ENCODE assay signal across 8 cellular contexts in the genomic region with DNA sequence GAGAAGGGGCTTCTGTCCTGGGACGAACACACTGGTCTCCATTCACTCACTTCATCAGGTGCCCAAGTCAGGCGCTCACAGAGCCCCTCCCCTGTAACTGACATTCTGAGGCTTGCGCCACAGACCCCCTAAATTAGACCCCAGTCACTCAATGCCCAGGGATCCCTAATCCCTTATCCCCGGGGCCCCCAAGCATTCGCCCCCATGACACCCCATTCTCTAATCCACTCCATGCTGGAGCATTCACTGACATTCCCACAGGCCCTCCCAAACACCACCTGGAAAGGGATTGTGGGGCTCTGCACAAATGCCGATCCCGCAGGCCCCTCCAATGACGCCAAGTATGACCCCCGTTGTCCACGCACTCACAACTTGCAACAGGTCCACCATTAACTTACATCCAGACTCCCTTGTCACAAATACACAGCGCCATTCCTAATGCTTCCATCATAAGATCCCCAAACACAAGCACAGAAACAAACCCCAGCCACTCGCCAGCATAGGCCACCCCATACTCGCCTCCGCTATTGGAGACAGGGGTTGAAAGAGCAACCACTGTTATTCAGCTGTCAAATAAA. TPM values are rescaled to one million over a fixed set of nuclear protein-coding genes. Genes with fewer than 3 reads are reported as not detected.
DNase-seq lines count a peak whose midpoint lies in the region; ATAC-seq and TF ChIP-seq lines count a peak whose summit lies in the region.

No MANE protein-coding gene starts in this region.

- no peaks in the 10 kb centered on the region for H3K9me2 ChIP-seq in MM.1S (replicated peaks; ENCODE audit: insufficient read depth, low read length)

- H3K9me3 ChIP-seq in left ventricle myocardium inferior (replicated peaks) (peaks cover 43% of the 10 kb centered on the region), mucosa of rectum (ENCODE audit: control insufficient read depth in 2 of 2, low read length in 2 of 2) (peaks cover 23 to 25% of the 10 kb centered on the region in 2 donors), MM.1S (replicated peaks; ENCODE audit: insufficient read depth, low read length) (no peaks in the 10 kb centered on the region)

- H2AFZ ChIP-seq in MM.1S (ENCODE audit: low read length) = no peak overlapping the region

- H3K9ac ChIP-seq in mucosa of rectum (ENCODE audit: low read depth in 1 of 2, low read length in 2 of 2) (no peak overlapping the region), MM.1S (ENCODE audit: low read length) (no peak overlapping the region)

- intact Hi-C loops in left ventricle myocardium inferior (cut with micrococcal nuclease) = no loop called here
- intact Hi-C loops in left cardiac atrium (cut with DNase I) = no loop called here

- no peak for DNase-seq in left ventricle myocardium inferior
- no peak for DNase-seq in left cardiac atrium
- DNase-seq in astrocyte of the spinal cord (ENCODE audit: low read depth, low spot score) = peak; percentile 4
- no peak for DNase-seq in Kasumi-1 (lab: John Stamatoyannopoulos, UW)
- no peak for DNase-seq in NCI-H2029 (lab: John Stamatoyannopoulos, UW)
- no peak for DNase-seq in MM.1S

- H3K4me3 ChIP-seq in left ventricle myocardium inferior = peak overlapping the region; percentile 89
- peak overlapping the region; percentile 90 for H3K4me3 ChIP-seq in astrocyte of the spinal cord (ENCODE audit: low read depth, low read length)
- H3K4me3 ChIP-seq in mucosa of rectum (ENCODE audit: low read length in 2 of 2) = peak overlapping the region; percentile 83 to 92
- H3K4me3 ChIP-seq in MM.1S (ENCODE audit: low read length) = no peak overlapping the region

- H3K4me2 ChIP-seq in MM.1S (ENCODE audit: low read depth, low read length) = no peak overlapping the region

- TF ChIP-seq CTCF in left ventricle myocardium inferior (IDR thresholded peaks at IDR 0.05; ENCODE audit: borderline replicate concordance) (no peak), astrocyte of the spinal cord (IDR thresholded peaks at IDR 0.05; ENCODE audit: low read depth, low read length) (no peak), MM.1S (IDR thresholded peaks at IDR 0.05; ENCODE audit: low read length) (no peak)

- H3K4me1 ChIP-seq in left ventricle myocardium inferior = peaks cover 31% of the 10 kb centered on the region
- H3K4me1 ChIP-seq in mucosa of rectum (ENCODE audit: control insufficient read depth in 2 of 2, insufficient read depth in 2 of 2, low read length in 2 of 2) = peaks cover 4 to 10% of the 10 kb centered on the region in 2 donors
- no peaks in the 10 kb centered on the region for H3K4me1 ChIP-seq in MM.1S (ENCODE audit: low read length)

- in situ Hi-C loops in astrocyte of the spinal cord (cut with HindIII; ENCODE audit: low sequenced_read_pairs) = no loop called here

- ATAC-seq in left cardiac atrium (no peak), HG03565 (IDR thresholded peaks at IDR 0.05; ENCODE audit: unreplicated experiment) (no peak)

- no peaks in the 10 kb centered on the region for H3F3A ChIP-seq in MM.1S (ENCODE audit: insufficient read depth, low read length)

- no peaks in the 10 kb centered on the region for H3K79me2 ChIP-seq in MM.1S (ENCODE audit: low read length)

- H4K20me1 ChIP-seq in MM.1S (ENCODE audit: insufficient read depth, low read length) = no peaks in the 10 kb centered on the region

- H3K27me3 ChIP-seq in left ventricle myocardium inferior (ENCODE audit: low read depth) = no peaks in the 10 kb centered on the region
- no peaks in the 10 kb centered on the region for H3K27me3 ChIP-seq in mucosa of rectum (ENCODE audit: control insufficient read depth in 2 of 2, insufficient read depth in 2 of 2, low read length in 2 of 2)
- no peaks in the 10 kb centered on the region for H3K27me3 ChIP-seq in MM.1S (replicated peaks; ENCODE audit: insufficient read depth, low read length)

- H3K27ac ChIP-seq in left ventricle myocardium inferior (replicated peaks) = peak overlapping the region; percentile 97
- no peak overlapping the region for H3K27ac ChIP-seq in mucosa of rectum (ENCODE audit: low read depth in 2 of 2, low read length in 2 of 2)
- no peak overlapping the region for H3K27ac ChIP-seq in MM.1S (ENCODE audit: low read length)

- peaks cover 21% of the 10 kb centered on the region for H3K36me3 ChIP-seq in left ventricle myocardium inferior
- peaks cover 13 to 17% of the 10 kb centered on the region in 2 donors for H3K36me3 ChIP-seq in mucosa of rectum (ENCODE audit: control insufficient read depth in 2 of 2, insufficient read depth in 2 of 2, low read length in 2 of 2)
- no peaks in the 10 kb centered on the region for H3K36me3 ChIP-seq in MM.1S (replicated peaks; ENCODE audit: insufficient read depth, low read length)

RNA-seq across cellular contexts. Expression of a gene that starts 1.5 kb away (rescaled TPM):
- total RNA-seq in left ventricle myocardium inferior (12.9 TPM), left cardiac atrium (10 to 100 TPM; 12.4 to 14.0 TPM)

RNA-seq across cellular contexts. Expression of a gene that starts 31.6 kb away (rescaled TPM):
- total RNA-seq in left ventricle myocardium inferior (3.1 TPM), left cardiac atrium (1 to 10 TPM; 5.0 to 6.1 TPM)
